ENCODE assay signal across 8 cellular contexts in the genomic region with DNA sequence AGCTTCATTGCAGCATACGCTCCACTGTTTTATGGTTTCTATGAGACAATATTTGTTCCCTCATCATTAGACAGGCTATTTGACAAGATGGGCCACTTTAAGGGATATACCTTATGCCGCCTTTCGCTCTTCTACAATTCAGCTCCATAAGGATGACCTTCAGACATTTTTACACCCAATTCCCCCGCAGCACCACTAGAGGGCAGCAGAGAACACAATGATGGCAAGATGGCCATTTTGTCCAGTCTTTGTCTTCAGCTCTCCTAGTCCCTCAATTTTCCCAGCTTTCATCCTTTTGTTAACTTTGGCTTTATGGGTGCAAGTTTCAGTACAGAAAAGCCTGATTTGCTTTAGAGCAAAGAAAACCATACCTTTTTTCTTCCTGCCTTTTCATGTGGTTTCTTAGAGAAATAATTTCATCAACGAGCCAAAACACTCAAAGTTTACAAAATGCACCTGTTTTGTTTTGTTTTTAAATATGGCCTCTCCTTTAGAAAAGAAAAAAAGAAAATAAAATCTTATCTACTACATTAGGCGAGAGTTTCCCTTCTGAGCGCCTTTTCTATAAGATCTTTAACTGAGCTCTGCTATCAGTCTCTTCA.
DNase-seq lines count a peak whose midpoint lies in the region; ATAC-seq and TF ChIP-seq lines count a peak whose summit lies in the region.

No MANE protein-coding gene starts in this region.

- no peak overlapping the region for H3K27ac ChIP-seq in right lobe of liver

- in situ Hi-C loops in Caki2 (cut with HindIII; ENCODE audit: low pct_unique_long_range_greater_than_20kb, low sequenced_read_pairs): no loop called here

- peaks cover 17% of the 10 kb centered on the region for H3K4me1 Mint-ChIP-seq in WTC11

- WGBS in right lobe of liver (ENCODE audit: insufficient coverage, low coverage, low lambda C conversion rate, missing lambda C conversion rate): 42% methylated on average over 7 of the region's 7 CpGs

- peak; percentile 39 for DNase-seq in Caki2 (ENCODE audit: low read depth)
- DNase-seq in HCEC 1CT: peak; percentile 49
- DNase-seq in NCI-H2171 (lab: John Stamatoyannopoulos, UW): peak; percentile 56
- peak; percentile 81 for DNase-seq in WTC11 (ENCODE audit: low spot score)
- DNase-seq in choroid plexus epithelial cell (ENCODE audit: low read depth): peak; percentile 77
- peak; percentile 44 to 71 (median 62) for DNase-seq in right lobe of liver
- DNase-seq in stimulated activated CD4-positive, alpha-beta T cell treated with anti-CD3 and anti-CD28 coated beads, TNF-alpha, amount 100 ng/mL, for 48 hours (ENCODE audit: low read depth in 3 of 3): peak; percentile 13 to 26 (median 24)

- no peak overlapping the region for H3K4me3 Mint-ChIP-seq in WTC11

- POLR2A ChIA-PET in WTC11 (lab: Charles Lee): no interaction called here

- no peak overlapping the region for H3K27ac Mint-ChIP-seq in WTC11

- peaks cover 0 to 15% (median 6%) of the 10 kb centered on the region in 4 donors for H3K4me1 ChIP-seq in right lobe of liver

- TF ChIP-seq POLR2A in right lobe of liver (IDR thresholded peaks at IDR 0.05): no peak

- CTCF ChIA-PET in WTC11 (lab: Charles Lee): interaction anchor here (0.6 to 2.3 kb wide), 53 partner anchors 9 to 831 kb away, joined by 3 to 30 read pairs (median 4); a partner anchor contains a TSS

- H3K27me3 ChIP-seq in right lobe of liver: no peaks in the 10 kb centered on the region

- TF ChIP-seq CTCF in WTC11 (IDR thresholded peaks at IDR 0.05) (peak; percentile 93), choroid plexus epithelial cell (conservative IDR thresholded peaks at IDR 0.05; ENCODE audit: low read depth, low read length) (peak; percentile 95), right lobe of liver (IDR thresholded peaks at IDR 0.05) (peak; percentile 92 to 95 (median 93))

- H3K4me3 ChIP-seq in choroid plexus epithelial cell (ENCODE audit: low read depth, low read length) (no peak overlapping the region), right lobe of liver (no peak overlapping the region)

- peaks cover 28% of the 10 kb centered on the region for H3K9me3 Mint-ChIP-seq in WTC11

- no peaks in the 10 kb centered on the region for H3K36me3 ChIP-seq in right lobe of liver

- H3K36me3 Mint-ChIP-seq in WTC11: peaks cover 8% of the 10 kb centered on the region

- no peaks in the 10 kb centered on the region for H3K9me3 ChIP-seq in right lobe of liver

- no peaks in the 10 kb centered on the region for H3K27me3 Mint-ChIP-seq in WTC11 (ENCODE audit: low read depth)

- intact Hi-C loops in right lobe of liver (cut with DNase I): no loop called here

- ATAC-seq in WTC11 (peak; percentile 46), right lobe of liver (peak; percentile 83 to 96 (median 92)), HG02623 (IDR thresholded peaks at IDR 0.05; ENCODE audit: unreplicated experiment) (no peak)

TF ChIP-seq in WTC11, 78 proteins besides CTCF, POLR2A, EP300 and RAD21:
- TF ChIP-seq NFE2L1 (CRISPR knock-in tag; IDR thresholded peaks at IDR 0.05) (no peak), ELF4 (CRISPR knock-in tag; IDR thresholded peaks at IDR 0.05; ENCODE audit: low read depth) (no peak)

Comparison
In these comparisons a context has a peak if more than half of its experiments do, and no peak if none do; other contexts are left out.
1. DNase-seq: peak in every context shown above with its lines; median percentile 81 in WTC11; 77 in choroid plexus epithelial cell; 62 in right lobe of liver; 56 in NCI-H2171; 49 in HCEC 1CT; 39 in Caki2; 24 in stimulated activated CD4-positive, alpha-beta T cell treated with anti-CD3 and anti-CD28 coated beads, TNF-alpha, amount 100 ng/mL, for 48 hours.